1 cellular context compared by ENCODE assay signal in genomic region chr7:149460493-149461330, GRCh38.
TF ChIP-seq lines count a peak whose summit lies in the region.

ZNF777 (minus strand) TSS chr7:149461062; CDS start chr7:149456022, 5,040 bp downstream.

TF ChIP-seq in HEK293, 187 proteins besides CTCF, POLR2A, EP300 and RAD21 (continued from another document and continues in another):
- no peak for TF ChIP-seq ZBTB10 (tag by site-specific recombination; IDR thresholded peaks at IDR 0.05)
- no peak for TF ChIP-seq ZNF239 (tag by site-specific recombination; IDR thresholded peaks at IDR 0.05)
- no peak for TF ChIP-seq ZNF704 (tag by site-specific recombination; IDR thresholded peaks at IDR 0.05)
- no peak for TF ChIP-seq ZNF311 (tag by site-specific recombination; IDR thresholded peaks at IDR 0.05; ENCODE audit: borderline replicate concordance)
- peak; percentile 60 for TF ChIP-seq ZBTB17 (tag by site-specific recombination; IDR thresholded peaks at IDR 0.05)
- TF ChIP-seq ZNF596 (tag by site-specific recombination; IDR thresholded peaks at IDR 0.05) = no peak
- no peak for TF ChIP-seq ZNF518A (tag by site-specific recombination; conservative IDR thresholded peaks at IDR 0.05; ENCODE audit: low read depth)
- TF ChIP-seq PBX3 (CRISPR knock-in tag; IDR thresholded peaks at IDR 0.05) = no peak
- TF ChIP-seq ZNF561 (tag by site-specific recombination; IDR thresholded peaks at IDR 0.05; ENCODE audit: borderline replicate concordance) = no peak; the same call in 1 of the 2 replicates
- no peak for TF ChIP-seq HOXA7 (CRISPR knock-in tag; IDR thresholded peaks at IDR 0.05; ENCODE audit: borderline replicate concordance)
- no peak for TF ChIP-seq ZNF391 (tag by site-specific recombination; IDR thresholded peaks at IDR 0.05; ENCODE audit: borderline replicate concordance, low read depth)
- TF ChIP-seq ZNF37A (tag by site-specific recombination; IDR thresholded peaks at IDR 0.05) = no peak
- TF ChIP-seq ZNF843 (tag by site-specific recombination; IDR thresholded peaks at IDR 0.05) = no peak
- no peak for TF ChIP-seq ZNF785 (tag by site-specific recombination; IDR thresholded peaks at IDR 0.05)
- TF ChIP-seq ZNF416 (tag by site-specific recombination; IDR thresholded peaks at IDR 0.05) = no peak
- TF ChIP-seq KLF17 (tag by site-specific recombination; IDR thresholded peaks at IDR 0.05) = no peak
- TF ChIP-seq ZNF585B (tag by site-specific recombination; IDR thresholded peaks at IDR 0.05) = no peak
- TF ChIP-seq GFI1B (tag by site-specific recombination; IDR thresholded peaks at IDR 0.05) = no peak
- TF ChIP-seq ZNF2 (tag by site-specific recombination; IDR thresholded peaks at IDR 0.05) = no peak; the same call in 1 of the 2 replicates
- 0 out of 2 replicates have a peak, but pooled peaks have one; percentile 33 for TF ChIP-seq ZFP69B (tag by site-specific recombination; IDR thresholded peaks at IDR 0.05)
- no peak for TF ChIP-seq ZNF624 (tag by site-specific recombination; IDR thresholded peaks at IDR 0.05)
- peak; percentile 25; the same call in 1 of the 2 replicates for TF ChIP-seq GLIS1 (tag by site-specific recombination; IDR thresholded peaks at IDR 0.05)
- TF ChIP-seq ZNF548 (tag by site-specific recombination; IDR thresholded peaks at IDR 0.05) = no peak
- no peak for TF ChIP-seq ZNF223 (tag by site-specific recombination; IDR thresholded peaks at IDR 0.05)
- no peak for TF ChIP-seq ZNF19 (tag by site-specific recombination; IDR thresholded peaks at IDR 0.05; ENCODE audit: low read depth)
- TF ChIP-seq KLF1 (tag by site-specific recombination; IDR thresholded peaks at IDR 0.05) = 0 out of 2 replicates have a peak, but pooled peaks have one; percentile 11
- no peak for TF ChIP-seq ZNF26 (tag by site-specific recombination; IDR thresholded peaks at IDR 0.05)
- TF ChIP-seq ZNF157 (tag by site-specific recombination; IDR thresholded peaks at IDR 0.05) = no peak
- no peak for TF ChIP-seq ZNF549 (tag by site-specific recombination; IDR thresholded peaks at IDR 0.05)
- no peak for TF ChIP-seq ZSCAN5A (tag by site-specific recombination; IDR thresholded peaks at IDR 0.05)
- TF ChIP-seq ZXDB (tag by site-specific recombination; IDR thresholded peaks at IDR 0.05) = 0 out of 2 replicates have a peak, but pooled peaks have one; percentile 48
- TF ChIP-seq SP3 (tag by site-specific recombination; IDR thresholded peaks at IDR 0.05) = no peak
- no peak for TF ChIP-seq TRIM28 (IDR thresholded peaks at IDR 0.05; ENCODE audit: borderline replicate concordance, low read length)
- no peak for TF ChIP-seq ZNF169 (tag by site-specific recombination; IDR thresholded peaks at IDR 0.05)
- TF ChIP-seq ATF2 (tag by site-specific recombination; IDR thresholded peaks at IDR 0.05; ENCODE audit: low read depth) = no peak
- TF ChIP-seq ZNF146 (tag by site-specific recombination; IDR thresholded peaks at IDR 0.05) = no peak
- peak; percentile 67 for TF ChIP-seq ZIC2 (tag by site-specific recombination; IDR thresholded peaks at IDR 0.05)
- no peak for TF ChIP-seq FEZF1 (tag by site-specific recombination; IDR thresholded peaks at IDR 0.05)
- no peak for TF ChIP-seq OVOL3 (tag by site-specific recombination; IDR thresholded peaks at IDR 0.05)
- no peak for TF ChIP-seq PATZ1 (tag by site-specific recombination; IDR thresholded peaks at IDR 0.05)
- TF ChIP-seq BCL11B (tag by site-specific recombination; IDR thresholded peaks at IDR 0.05; ENCODE audit: low read depth) = no peak
- peak; percentile 87 for TF ChIP-seq ZNF76 (tag by site-specific recombination; IDR thresholded peaks at IDR 0.05; ENCODE audit: borderline replicate concordance, low read depth)
- no peak for TF ChIP-seq GLI4 (tag by site-specific recombination; IDR thresholded peaks at IDR 0.05)
- no peak for TF ChIP-seq ZNF580 (tag by site-specific recombination; IDR thresholded peaks at IDR 0.05)
- no peak for TF ChIP-seq ZNF426 (tag by site-specific recombination; IDR thresholded peaks at IDR 0.05)
- TF ChIP-seq ZNF707 (tag by site-specific recombination; IDR thresholded peaks at IDR 0.05) = no peak
- TF ChIP-seq ZNF670 (tag by site-specific recombination; IDR thresholded peaks at IDR 0.05; ENCODE audit: low read depth) = no peak
